ENCODE assay signal across 19 cellular contexts in the genomic region with DNA sequence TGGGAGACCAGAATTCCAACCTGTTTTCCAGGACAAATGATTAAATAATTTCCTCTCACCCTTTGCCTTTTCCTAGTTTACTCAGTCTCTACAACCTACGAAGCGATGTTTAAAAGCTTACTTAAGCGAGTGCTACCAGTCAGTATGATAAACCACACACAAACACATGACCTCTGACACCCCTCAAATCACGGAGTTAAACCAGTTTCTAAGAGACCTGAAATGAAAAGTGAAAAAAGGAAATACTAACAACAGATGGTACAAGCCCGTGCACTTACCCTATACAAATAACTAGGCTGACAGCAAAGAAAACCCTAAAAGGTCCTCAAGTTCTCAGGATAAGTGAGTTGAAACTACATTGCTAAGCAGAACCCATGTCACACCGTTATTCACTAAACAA. TPM values are rescaled to one million over a fixed set of nuclear protein-coding genes. Genes with fewer than 3 reads are reported as not detected.
A peak's percentile ranks its signal among the peaks of the same experiment; 100 is the strongest.
DNase-seq lines count a peak whose midpoint lies in the region; ATAC-seq and TF ChIP-seq lines count a peak whose summit lies in the region.
"Had no signal": no experiment of that assay in that cellular context is flagged by ENCODE, and none has a peak within 500 bp of the region (broad histone marks: within the 10 kb centered on the region; RNA-seq: fewer than 3 reads in every experiment).

No MANE protein-coding gene starts in this region.

- DNase-seq in DMS114 treated with DMSO at 0.1 percent for 48 hours (lab: John Stamatoyannopoulos, UW; ENCODE audit: unreplicated experiment) (no peak), sciatic nerve (ENCODE audit: low spot score) (no peak), NCI-H510A (lab: John Stamatoyannopoulos, UW) (no peak), dorsolateral prefrontal cortex (no peak)
- DNase-seq: activated naive CD4-positive, alpha-beta T cell treated with anti-CD3 and anti-CD28 coated beads, Interleukin-2, amount 10 ng/mL, durations not matched to agents 7 days and 5 days; body of pancreas; H7; hypothalamus; NCI-H2081 treated with DMSO at 0.1 percent for 48 hours; NCI-H748 treated with DMSO at 0.1 percent for 48 hours; stimulated activated naive CD8-positive, alpha-beta T cell treated with anti-CD3 and anti-CD28 coated beads, Interleukin-15, Interleukin-2, amounts not matched to agents 100 U/mL and 50 U/mL, for 24 hours had no signal

- H3K4me1 ChIP-seq in endocrine pancreas (ENCODE audit: control insufficient read depth, insufficient read depth, low read length) = peaks cover 29% of the 10 kb centered on the region
- H3K4me1 ChIP-seq: parathyroid adenoma had no signal

- intact Hi-C loops in sciatic nerve (cut with DNase I) = loop anchor here (10.0 kb wide), 2 partner anchors 207 to 457 kb away; no protein-coding TSS in a partner anchor
- intact Hi-C loops in dorsolateral prefrontal cortex (cut with DNase I) = no loop called here

- TF ChIP-seq CTCF in dorsolateral prefrontal cortex (IDR thresholded peaks at IDR 0.05 in 54 of 56, conservative IDR thresholded peaks at IDR 0.05 in 2 of 56; ENCODE audit: low read depth in 1 of 56, partially characterized antibody in 56 of 56) = no peak

- ATAC-seq in GM18858 (IDR thresholded peaks at IDR 0.05; ENCODE audit: unreplicated experiment) = peak; percentile 68
- peak; percentile 61 for ATAC-seq in GM21423 (IDR thresholded peaks at IDR 0.05; ENCODE audit: unreplicated experiment)
- peak; percentile 64 for ATAC-seq in HG03064 (IDR thresholded peaks at IDR 0.05; ENCODE audit: low read depth, unreplicated experiment)
- no peak for ATAC-seq in sciatic nerve
- ATAC-seq: activated CD4-positive, CD25-positive, alpha-beta regulatory T cell treated with anti-CD3 and anti-CD28 coated beads, Interleukin-2, amount 50 U/mL, for 24 hours; body of pancreas; left lobe of liver; stimulated activated naive CD8-positive, alpha-beta T cell treated with anti-CD3 and anti-CD28 coated beads, Interleukin-15, Interleukin-2, amounts not matched to agents 100 U/mL and 50 U/mL, for 24 hours had no signal

- H3K36me3 ChIP-seq in endocrine pancreas (ENCODE audit: control insufficient read depth, insufficient read depth, low read length) = no peaks in the 10 kb centered on the region

- H3K27me3 ChIP-seq in endocrine pancreas (ENCODE audit: control insufficient read depth, insufficient read depth, low read length) = no peaks in the 10 kb centered on the region
- H3K27me3 ChIP-seq in dorsolateral prefrontal cortex = no peaks in the 10 kb centered on the region
- H3K27me3 ChIP-seq: body of pancreas had no signal

- H3K4me3 ChIP-seq in endocrine pancreas (ENCODE audit: control insufficient read depth, insufficient read depth, low read length) = peak overlapping the region; percentile 55
- H3K4me3 ChIP-seq in dorsolateral prefrontal cortex = no peak overlapping the region
- H3K4me3 ChIP-seq: body of pancreas, smooth muscle cell had no signal

- H3K9me3 ChIP-seq in endocrine pancreas (ENCODE audit: control insufficient read depth, low read length) = no peaks in the 10 kb centered on the region
- H3K9me3 ChIP-seq: body of pancreas had no signal

- no peak overlapping the region for H3K9ac ChIP-seq in endocrine pancreas (ENCODE audit: control insufficient read depth, insufficient read depth, low read length)
- H3K9ac ChIP-seq: parathyroid adenoma had no signal

- no peak overlapping the region for H3K27ac ChIP-seq in dorsolateral prefrontal cortex
- H3K27ac ChIP-seq: body of pancreas, parathyroid adenoma had no signal

RNA-seq across cellular contexts. Expression of a gene that starts 7.7 kb away (rescaled TPM):
- total RNA-seq in sciatic nerve (6.3 TPM), dorsolateral prefrontal cortex (10 to 100 TPM; 35.8 to 77.3 (median 56.1) TPM)
